ENCODE assay signal across 1 cellular context in the genomic region with DNA sequence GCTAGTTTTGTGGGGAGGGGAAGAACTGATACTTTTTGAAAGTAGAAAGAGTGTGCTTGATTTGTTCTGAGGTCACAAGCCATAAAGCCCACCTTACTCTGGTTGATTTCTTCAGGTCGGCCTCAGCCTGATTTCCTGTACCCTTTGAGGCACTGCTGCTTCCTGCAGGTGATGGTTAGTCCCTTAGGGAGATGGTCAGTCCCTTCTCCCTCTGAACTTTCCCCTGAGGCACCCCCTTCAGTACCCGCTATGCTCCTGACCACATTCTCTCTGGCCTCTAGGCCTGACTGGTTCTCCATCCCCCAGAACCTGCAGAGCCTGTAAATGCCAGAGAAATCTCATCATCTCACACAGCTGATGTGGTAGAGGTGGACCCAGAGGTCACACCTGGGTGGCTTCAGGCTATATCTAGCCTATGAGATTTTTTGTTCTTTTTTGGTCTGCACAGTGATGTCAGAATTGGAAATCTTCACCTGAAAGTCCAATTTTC.
TF ChIP-seq lines count a peak whose summit lies in the region.

No MANE protein-coding gene starts in this region.

TF ChIP-seq in GM23338, 12 proteins besides CTCF, POLR2A, EP300 and RAD21 (continued from another document):
- TF ChIP-seq, protein P1, sequence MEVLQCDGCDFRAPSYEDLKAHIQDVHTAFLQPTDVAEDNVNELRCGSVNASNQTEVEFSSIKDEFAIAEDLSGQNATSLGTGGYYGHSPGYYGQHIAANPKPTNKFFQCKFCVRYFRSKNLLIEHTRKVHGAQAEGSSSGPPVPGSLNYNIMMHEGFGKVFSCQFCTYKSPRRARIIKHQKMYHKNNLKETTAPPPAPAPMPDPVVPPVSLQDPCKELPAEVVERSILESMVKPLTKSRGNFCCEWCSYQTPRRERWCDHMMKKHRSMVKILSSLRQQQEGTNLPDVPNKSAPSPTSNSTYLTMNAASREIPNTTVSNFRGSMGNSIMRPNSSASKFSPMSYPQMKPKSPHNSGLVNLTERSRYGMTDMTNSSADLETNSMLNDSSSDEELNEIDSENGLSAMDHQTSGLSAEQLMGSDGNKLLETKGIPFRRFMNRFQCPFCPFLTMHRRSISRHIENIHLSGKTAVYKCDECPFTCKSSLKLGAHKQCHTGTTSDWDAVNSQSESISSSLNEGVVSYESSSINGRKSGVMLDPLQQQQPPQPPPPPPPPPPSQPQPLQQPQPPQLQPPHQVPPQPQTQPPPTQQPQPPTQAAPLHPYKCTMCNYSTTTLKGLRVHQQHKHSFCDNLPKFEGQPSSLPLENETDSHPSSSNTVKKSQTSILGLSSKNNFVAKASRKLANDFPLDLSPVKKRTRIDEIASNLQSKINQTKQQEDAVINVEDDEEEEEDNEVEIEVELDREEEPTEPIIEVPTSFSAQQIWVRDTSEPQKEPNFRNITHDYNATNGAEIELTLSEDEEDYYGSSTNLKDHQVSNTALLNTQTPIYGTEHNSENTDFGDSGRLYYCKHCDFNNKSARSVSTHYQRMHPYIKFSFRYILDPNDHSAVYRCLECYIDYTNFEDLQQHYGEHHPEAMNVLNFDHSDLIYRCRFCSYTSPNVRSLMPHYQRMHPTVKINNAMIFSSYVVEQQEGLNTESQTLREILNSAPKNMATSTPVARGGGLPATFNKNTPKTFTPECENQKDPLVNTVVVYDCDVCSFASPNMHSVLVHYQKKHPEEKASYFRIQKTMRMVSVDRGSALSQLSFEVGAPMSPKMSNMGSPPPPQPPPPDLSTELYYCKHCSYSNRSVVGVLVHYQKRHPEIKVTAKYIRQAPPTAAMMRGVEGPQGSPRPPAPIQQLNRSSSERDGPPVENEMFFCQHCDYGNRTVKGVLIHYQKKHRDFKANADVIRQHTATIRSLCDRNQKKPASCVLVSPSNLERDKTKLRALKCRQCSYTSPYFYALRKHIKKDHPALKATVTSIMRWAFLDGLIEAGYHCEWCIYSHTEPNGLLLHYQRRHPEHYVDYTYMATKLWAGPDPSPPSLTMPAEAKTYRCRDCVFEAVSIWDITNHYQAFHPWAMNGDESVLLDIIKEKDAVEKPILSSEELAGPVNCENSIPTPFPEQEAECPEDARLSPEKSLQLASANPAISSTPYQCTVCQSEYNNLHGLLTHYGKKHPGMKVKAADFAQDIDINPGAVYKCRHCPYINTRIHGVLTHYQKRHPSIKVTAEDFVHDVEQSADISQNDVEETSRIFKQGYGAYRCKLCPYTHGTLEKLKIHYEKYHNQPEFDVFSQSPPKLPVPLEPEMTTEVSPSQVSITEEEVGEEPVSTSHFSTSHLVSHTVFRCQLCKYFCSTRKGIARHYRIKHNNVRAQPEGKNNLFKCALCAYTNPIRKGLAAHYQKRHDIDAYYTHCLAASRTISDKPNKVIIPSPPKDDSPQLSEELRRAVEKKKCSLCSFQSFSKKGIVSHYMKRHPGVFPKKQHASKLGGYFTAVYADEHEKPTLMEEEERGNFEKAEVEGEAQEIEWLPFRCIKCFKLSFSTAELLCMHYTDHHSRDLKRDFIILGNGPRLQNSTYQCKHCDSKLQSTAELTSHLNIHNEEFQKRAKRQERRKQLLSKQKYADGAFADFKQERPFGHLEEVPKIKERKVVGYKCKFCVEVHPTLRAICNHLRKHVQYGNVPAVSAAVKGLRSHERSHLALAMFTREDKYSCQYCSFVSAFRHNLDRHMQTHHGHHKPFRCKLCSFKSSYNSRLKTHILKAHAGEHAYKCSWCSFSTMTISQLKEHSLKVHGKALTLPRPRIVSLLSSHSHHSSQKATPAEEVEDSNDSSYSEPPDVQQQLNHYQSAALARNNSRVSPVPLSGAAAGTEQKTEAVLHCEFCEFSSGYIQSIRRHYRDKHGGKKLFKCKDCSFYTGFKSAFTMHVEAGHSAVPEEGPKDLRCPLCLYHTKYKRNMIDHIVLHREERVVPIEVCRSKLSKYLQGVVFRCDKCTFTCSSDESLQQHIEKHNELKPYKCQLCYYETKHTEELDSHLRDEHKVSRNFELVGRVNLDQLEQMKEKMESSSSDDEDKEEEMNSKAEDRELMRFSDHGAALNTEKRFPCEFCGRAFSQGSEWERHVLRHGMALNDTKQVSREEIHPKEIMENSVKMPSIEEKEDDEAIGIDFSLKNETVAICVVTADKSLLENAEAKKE (CRISPR knock-in tag; IDR thresholded peaks at IDR 0.05): no peak
- TF ChIP-seq, protein P2, sequence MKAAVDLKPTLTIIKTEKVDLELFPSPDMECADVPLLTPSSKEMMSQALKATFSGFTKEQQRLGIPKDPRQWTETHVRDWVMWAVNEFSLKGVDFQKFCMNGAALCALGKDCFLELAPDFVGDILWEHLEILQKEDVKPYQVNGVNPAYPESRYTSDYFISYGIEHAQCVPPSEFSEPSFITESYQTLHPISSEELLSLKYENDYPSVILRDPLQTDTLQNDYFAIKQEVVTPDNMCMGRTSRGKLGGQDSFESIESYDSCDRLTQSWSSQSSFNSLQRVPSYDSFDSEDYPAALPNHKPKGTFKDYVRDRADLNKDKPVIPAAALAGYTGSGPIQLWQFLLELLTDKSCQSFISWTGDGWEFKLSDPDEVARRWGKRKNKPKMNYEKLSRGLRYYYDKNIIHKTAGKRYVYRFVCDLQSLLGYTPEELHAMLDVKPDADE (IDR thresholded peaks at IDR 0.05): no peak
- no peak for TF ChIP-seq ZNF114 (CRISPR knock-in tag; IDR thresholded peaks at IDR 0.05)
